8 cellular contexts compared by ENCODE assay signal in genomic region chr6:73854998-73855718, GRCh38.
A peak's percentile ranks its signal among the peaks of the same experiment; 100 is the strongest.
DNase-seq lines count a peak whose midpoint lies in the region; ATAC-seq, FAIRE-seq and TF ChIP-seq lines count a peak whose summit lies in the region.

No MANE protein-coding gene starts in this region.

- H3K27me3 Mint-ChIP-seq in astrocyte (ENCODE audit: low read depth, unreplicated experiment) (no peaks in the 10 kb centered on the region), immature natural killer cell (ENCODE audit: low read depth in 3 of 3) (peaks cover 0 to 3% (median 0%) of the 10 kb centered on the region in 3 donors)

- H3K27ac ChIP-seq in astrocyte (ENCODE audit: low read depth, low read length): no peak overlapping the region
- H3K27ac ChIP-seq in thyroid gland: no peak overlapping the region

- FAIRE-seq in astrocyte (lab: Jason Lieb, UNC): no peak

- H3K9me3 ChIP-seq in astrocyte (ENCODE audit: insufficient read depth, low read depth, low read length) (no peaks in the 10 kb centered on the region), thyroid gland (no peaks in the 10 kb centered on the region)

- TF ChIP-seq CTCF in astrocyte (IDR thresholded peaks at IDR 0.05; ENCODE audit: insufficient read depth, low read depth, low read length) (peak; percentile 60), thyroid gland (IDR thresholded peaks at IDR 0.05) (peak; percentile 22 to 55 (median 44))

- peak; percentile 72 for ATAC-seq in HG03135 (IDR thresholded peaks at IDR 0.05; ENCODE audit: unreplicated experiment)

- intact Hi-C loops in thyroid gland (cut with DNase I): no loop called here

- H3K4me3 ChIP-seq in astrocyte (ENCODE audit: insufficient read depth, low read depth, low read length) (no peak overlapping the region), thyroid gland (replicated peaks in 1 of 3) (no peak overlapping the region)

- H3K27ac Mint-ChIP-seq in astrocyte (ENCODE audit: unreplicated experiment) (no peak overlapping the region), immature natural killer cell (no peak overlapping the region)

- H3K36me3 ChIP-seq in astrocyte (ENCODE audit: insufficient read depth, low read length) (no peaks in the 10 kb centered on the region), thyroid gland (no peaks in the 10 kb centered on the region)

- H3K4me1 ChIP-seq in astrocyte (ENCODE audit: insufficient read depth, low read length) (no peaks in the 10 kb centered on the region), thyroid gland (no peaks in the 10 kb centered on the region)

- no peaks in the 10 kb centered on the region for H4K20me1 ChIP-seq in astrocyte (ENCODE audit: insufficient read depth, low read length)

- WGBS in thyroid gland, 2 donors: 21 to 24% methylated on average over 5 of the region's 5 CpGs

- H3K4me1 Mint-ChIP-seq in astrocyte (ENCODE audit: low read depth, unreplicated experiment) (no peaks in the 10 kb centered on the region), immature natural killer cell (peaks cover 0 to 2% of the 10 kb centered on the region in 2 donors)

- no peak for TF ChIP-seq POLR2A in thyroid gland (IDR thresholded peaks at IDR 0.05)

- H3K27me3 ChIP-seq in astrocyte (ENCODE audit: insufficient read depth, low read length) (no peaks in the 10 kb centered on the region), thyroid gland (no peaks in the 10 kb centered on the region)

- no peak overlapping the region for H2AFZ ChIP-seq in astrocyte (ENCODE audit: low read depth, low read length)

- no peak overlapping the region for H3K4me3 Mint-ChIP-seq in astrocyte (ENCODE audit: unreplicated experiment)
- no peak overlapping the region for H3K4me3 Mint-ChIP-seq in immature natural killer cell

- H3K9me3 Mint-ChIP-seq in astrocyte (ENCODE audit: unreplicated experiment): no peaks in the 10 kb centered on the region
- H3K9me3 Mint-ChIP-seq in immature natural killer cell: no peaks in the 10 kb centered on the region

- no peaks in the 10 kb centered on the region for H3K79me2 ChIP-seq in astrocyte (ENCODE audit: insufficient read depth, low read length)

- peak in 2 of 3 donors; percentile 1 to 38 for DNase-seq in stimulated activated CD4-positive, alpha-beta T cell treated with anti-CD3 and anti-CD28 coated beads, TNF-alpha, amount 100 ng/mL, for 48 hours (ENCODE audit: low read depth in 3 of 3)
- no peak for DNase-seq in stimulated activated CD4-positive, alpha-beta T cell treated with anti-CD3 and anti-CD28 coated beads, Interleukin-4, amount 100 ng/mL, for 4 hours
- DNase-seq in NCI-H524 (lab: John Stamatoyannopoulos, UW) (peak; percentile 63 to 67), astrocyte (ENCODE audit: low read depth) (peak; percentile 38), immature natural killer cell (peak; percentile 14 to 35 (median 20)), thyroid gland (no peak), NCI-H128 (lab: John Stamatoyannopoulos, UW; ENCODE audit: unreplicated experiment) (no peak)

- peak overlapping the region; percentile 31 for H3K4me2 ChIP-seq in astrocyte (ENCODE audit: low read length)

- H3K36me3 Mint-ChIP-seq in astrocyte (ENCODE audit: low read depth, unreplicated experiment): peaks cover 2% of the 10 kb centered on the region
- H3K36me3 Mint-ChIP-seq in immature natural killer cell: no peaks in the 10 kb centered on the region

- H3K9ac ChIP-seq in astrocyte (ENCODE audit: low read length): no peak overlapping the region

Comparison
In these comparisons a context has a peak if more than half of its experiments do, and no peak if none do; other contexts are left out.
1. DNase-seq: peak in stimulated activated CD4-positive, alpha-beta T cell treated with anti-CD3 and anti-CD28 coated beads, TNF-alpha, amount 100 ng/mL, for 48 hours (2 of 3), NCI-H524 (2 of 2), astrocyte (single experiment) and immature natural killer cell (3 of 3); none in stimulated activated CD4-positive, alpha-beta T cell treated with anti-CD3 and anti-CD28 coated beads, Interleukin-4, amount 100 ng/mL, for 4 hours (0 of 2), thyroid gland (0 of 2) and NCI-H128 (single experiment).